ENCODE assay signal across 21 cellular contexts in genomic region chr18:47246027-47246971, GRCh38. TPM values are rescaled to one million over a fixed set of nuclear protein-coding genes. Genes with fewer than 3 reads are reported as not detected.
DNase-seq lines count a peak whose midpoint lies in the region; ATAC-seq lines count a peak whose summit lies in the region.
"Had no signal": no experiment of that assay in that cellular context is flagged by ENCODE, and none has a peak within 500 bp of the region (broad histone marks: within the 10 kb centered on the region; RNA-seq: fewer than 3 reads in every experiment).

No MANE protein-coding gene starts in this region.

- peaks cover 7 to 8% of the 10 kb centered on the region in 2 donors for H3K36me3 Mint-ChIP-seq in activated T-cell treated with anti-CD3 and anti-CD28 coated beads, Interleukin-2, amount 50 U/mL, for 72 hours (ENCODE audit: insufficient read depth in 2 of 2)
- H3K36me3 Mint-ChIP-seq in activated T-cell treated with anti-CD3 and anti-CD28 coated beads, Interleukin-2, amount 50 U/mL, for 4 hours (ENCODE audit: insufficient read depth) = no peaks in the 10 kb centered on the region
- peaks cover 4% of the 10 kb centered on the region for H3K36me3 Mint-ChIP-seq in activated T-helper 2 cell treated with anti-CD3 and anti-CD28 coated beads, Interferon-gamma antibody, Interleukin-2, Interleukin-4, amounts not matched to agents 10 μg/mL and 5 μg/mL and 100 μg/mL, durations not matched to agents 14 hours and 24 hours and 36 hours (ENCODE audit: low read depth)
- peaks cover 0 to 12% of the 10 kb centered on the region in 2 donors for H3K36me3 Mint-ChIP-seq in stimulated activated naive B cell treated with anti-CD40 and anti-IgM and Interleukin-4, amounts not matched to agents 10 μg/mL and 1 μg/mL and 100 μg/mL, for 72 hours
- H3K36me3 Mint-ChIP-seq: CD4-positive, CD25-positive, alpha-beta regulatory T cell had no signal

- H3K27me3 Mint-ChIP-seq in activated T-cell treated with anti-CD3 and anti-CD28 coated beads, Interleukin-2, amount 50 U/mL, for 72 hours (ENCODE audit: low read depth) = peaks cover 77% of the 10 kb centered on the region
- peaks cover 67% of the 10 kb centered on the region for H3K27me3 Mint-ChIP-seq in activated T-cell treated with anti-CD3 and anti-CD28 coated beads, Interleukin-2, amount 50 U/mL, for 4 hours (ENCODE audit: low read depth)
- peaks cover 67% of the 10 kb centered on the region for H3K27me3 Mint-ChIP-seq in activated T-helper 2 cell treated with anti-CD3 and anti-CD28 coated beads, Interferon-gamma antibody, Interleukin-2, Interleukin-4, amounts not matched to agents 10 μg/mL and 5 μg/mL and 100 μg/mL, durations not matched to agents 14 hours and 24 hours and 36 hours (ENCODE audit: low read depth)
- peaks cover 56 to 69% of the 10 kb centered on the region in 2 donors for H3K27me3 Mint-ChIP-seq in stimulated activated naive B cell treated with anti-CD40 and anti-IgM and Interleukin-4, amounts not matched to agents 10 μg/mL and 1 μg/mL and 100 μg/mL, for 72 hours

- no peak for DNase-seq in activated T-cell treated with anti-CD3 and anti-CD28 coated beads, Interleukin-2, amount 50 U/mL, for 72 hours
- DNase-seq in activated T-cell treated with anti-CD3 and anti-CD28 coated beads, Interleukin-2, amount 50 U/mL, for 4 hours = no peak
- DNase-seq in activated T-helper 2 cell treated with anti-CD3 and anti-CD28 coated beads, Interferon-gamma antibody, Interleukin-2, Interleukin-4, amounts not matched to agents 10 μg/mL and 5 μg/mL and 100 μg/mL, durations not matched to agents 14 hours and 24 hours and 36 hours (ENCODE audit: low spot score) = no peak
- no peak for DNase-seq in stimulated activated naive B cell treated with anti-CD40 and anti-IgM and Interleukin-4, amounts not matched to agents 10 μg/mL and 1 μg/mL and 100 μg/mL, for 72 hours
- no peak for DNase-seq in Right ventricle myocardium inferior (ENCODE audit: missing footprints)
- DNase-seq in activated gamma-delta T cell (lab: John Stamatoyannopoulos, UW) = no peak
- DNase-seq: CD4-positive, CD25-positive, alpha-beta regulatory T cell; DMS153; GDM1; heart left ventricle; mesenchymal stem cell; MG63; NCI-H1436 treated with DMSO at 0.1 percent for 48 hours; NCI-H69; OCI-M1; psoas muscle; SHP77 had no signal

- H3K4me3 Mint-ChIP-seq in activated T-cell treated with anti-CD3 and anti-CD28 coated beads, Interleukin-2, amount 50 U/mL, for 72 hours = peak overlapping the region; percentile 13 to 39
- no peak overlapping the region for H3K4me3 Mint-ChIP-seq in activated T-cell treated with anti-CD3 and anti-CD28 coated beads, Interleukin-2, amount 50 U/mL, for 4 hours
- H3K4me3 Mint-ChIP-seq in activated T-helper 2 cell treated with anti-CD3 and anti-CD28 coated beads, Interferon-gamma antibody, Interleukin-2, Interleukin-4, amounts not matched to agents 10 μg/mL and 5 μg/mL and 100 μg/mL, durations not matched to agents 14 hours and 24 hours and 36 hours (ENCODE audit: low read depth) = no peak overlapping the region
- H3K4me3 Mint-ChIP-seq in stimulated activated naive B cell treated with anti-CD40 and anti-IgM and Interleukin-4, amounts not matched to agents 10 μg/mL and 1 μg/mL and 100 μg/mL, for 72 hours = peak overlapping the region in 1 of 2 donors; percentile 6

- H3K9me3 Mint-ChIP-seq in activated T-cell treated with anti-CD3 and anti-CD28 coated beads, Interleukin-2, amount 50 U/mL, for 72 hours = peaks cover 0 to 2% of the 10 kb centered on the region in 2 donors
- H3K9me3 Mint-ChIP-seq in activated T-cell treated with anti-CD3 and anti-CD28 coated beads, Interleukin-2, amount 50 U/mL, for 4 hours = no peaks in the 10 kb centered on the region
- no peaks in the 10 kb centered on the region for H3K9me3 Mint-ChIP-seq in activated T-helper 2 cell treated with anti-CD3 and anti-CD28 coated beads, Interferon-gamma antibody, Interleukin-2, Interleukin-4, amounts not matched to agents 10 μg/mL and 5 μg/mL and 100 μg/mL, durations not matched to agents 14 hours and 24 hours and 36 hours
- H3K9me3 Mint-ChIP-seq in stimulated activated naive B cell treated with anti-CD40 and anti-IgM and Interleukin-4, amounts not matched to agents 10 μg/mL and 1 μg/mL and 100 μg/mL, for 72 hours = peaks cover 0 to 1% of the 10 kb centered on the region in 2 donors

- H3K4me3 ChIP-seq in iPS-11a (ENCODE audit: low read depth, low read length) = peak overlapping the region; percentile 43
- H3K4me3 ChIP-seq: MG63 had no signal

- peak overlapping the region; percentile 20 for H3K27ac Mint-ChIP-seq in activated T-cell treated with anti-CD3 and anti-CD28 coated beads, Interleukin-2, amount 50 U/mL, for 72 hours
- H3K27ac Mint-ChIP-seq in activated T-helper 2 cell treated with anti-CD3 and anti-CD28 coated beads, Interferon-gamma antibody, Interleukin-2, Interleukin-4, amounts not matched to agents 10 μg/mL and 5 μg/mL and 100 μg/mL, durations not matched to agents 14 hours and 24 hours and 36 hours = peak overlapping the region; percentile 28
- H3K27ac Mint-ChIP-seq in stimulated activated naive B cell treated with anti-CD40 and anti-IgM and Interleukin-4, amounts not matched to agents 10 μg/mL and 1 μg/mL and 100 μg/mL, for 72 hours = peak overlapping the region; percentile 31
- H3K27ac Mint-ChIP-seq: CD4-positive, CD25-positive, alpha-beta regulatory T cell had no signal

- no peak for ATAC-seq in activated T-cell treated with anti-CD3 and anti-CD28 coated beads, Interleukin-2, amount 50 U/mL, for 72 hours (replicated peaks in 1 of 2)
- no peak for ATAC-seq in activated T-cell treated with anti-CD3 and anti-CD28 coated beads, Interleukin-2, amount 50 U/mL, for 4 hours
- ATAC-seq in stimulated activated naive B cell treated with anti-CD40 and anti-IgM and Interleukin-4, amounts not matched to agents 10 μg/mL and 1 μg/mL and 100 μg/mL, for 72 hours (replicated peaks) = no peak
- ATAC-seq in Right ventricle myocardium inferior (no peak), HG02798 (IDR thresholded peaks at IDR 0.05; ENCODE audit: poor library complexity, unreplicated experiment) (no peak)
- ATAC-seq: heart left ventricle, psoas muscle had no signal

- intact Hi-C loops in activated T-helper 2 cell treated with anti-CD3 and anti-CD28 coated beads, Interferon-gamma antibody, Interleukin-2, Interleukin-4, amounts not matched to agents 10 μg/mL and 5 μg/mL and 100 μg/mL, durations not matched to agents 14 hours and 24 hours and 36 hours (cut with micrococcal nuclease) = no loop called here
- intact Hi-C loops in Right ventricle myocardium inferior (cut with DNase I) = no loop called here

- peaks cover 16% of the 10 kb centered on the region for H3K4me1 Mint-ChIP-seq in activated T-cell treated with anti-CD3 and anti-CD28 coated beads, Interleukin-2, amount 50 U/mL, for 72 hours (ENCODE audit: low read depth)
- peaks cover 6% of the 10 kb centered on the region for H3K4me1 Mint-ChIP-seq in activated T-cell treated with anti-CD3 and anti-CD28 coated beads, Interleukin-2, amount 50 U/mL, for 4 hours (ENCODE audit: low read depth)
- no peaks in the 10 kb centered on the region for H3K4me1 Mint-ChIP-seq in activated T-helper 2 cell treated with anti-CD3 and anti-CD28 coated beads, Interferon-gamma antibody, Interleukin-2, Interleukin-4, amounts not matched to agents 10 μg/mL and 5 μg/mL and 100 μg/mL, durations not matched to agents 14 hours and 24 hours and 36 hours (ENCODE audit: low read depth)
- H3K4me1 Mint-ChIP-seq in stimulated activated naive B cell treated with anti-CD40 and anti-IgM and Interleukin-4, amounts not matched to agents 10 μg/mL and 1 μg/mL and 100 μg/mL, for 72 hours = peaks cover 9% of the 10 kb centered on the region in 2 donors

RNA-seq across cellular contexts. Expression of gene SKOR2, which starts 5.2 kb away (rescaled TPM):
- total RNA-seq in activated T-cell treated with anti-CD3 and anti-CD28 coated beads, Interleukin-2, amount 50 U/mL, for 72 hours = under 1 TPM; 0.30 to 0.70 TPM
- not detected for total RNA-seq in activated T-cell treated with anti-CD3 and anti-CD28 coated beads, Interleukin-2, amount 50 U/mL, for 4 hours
- total RNA-seq in activated T-helper 2 cell treated with anti-CD3 and anti-CD28 coated beads, Interferon-gamma antibody, Interleukin-2, Interleukin-4, amounts not matched to agents 10 μg/mL and 5 μg/mL and 100 μg/mL, durations not matched to agents 14 hours and 24 hours and 36 hours = not detected in 2 replicates
- not detected for total RNA-seq in Right ventricle myocardium inferior
- total RNA-seq: CD4-positive, CD25-positive, alpha-beta regulatory T cell; heart left ventricle; psoas muscle; T-helper 1 cell treated with Interleukin-12 subunit alpha and Interleukin-12 subunit beta and Interleukin-4 antibody, amounts not matched to agents 30 ng/mL and 1 ng/mL, for 36 hours; temporal lobe had no signal

Comparison
In these comparisons a context has a peak if more than half of its experiments do, and no peak if none do; other contexts are left out.
1. H3K4me3 Mint-ChIP-seq: peak in activated T-cell treated with anti-CD3 and anti-CD28 coated beads, Interleukin-2, amount 50 U/mL, for 72 hours (2 of 2); none in activated T-cell treated with anti-CD3 and anti-CD28 coated beads, Interleukin-2, amount 50 U/mL, for 4 hours (single experiment) and activated T-helper 2 cell treated with anti-CD3 and anti-CD28 coated beads, Interferon-gamma antibody, Interleukin-2, Interleukin-4, amounts not matched to agents 10 μg/mL and 5 μg/mL and 100 μg/mL, durations not matched to agents 14 hours and 24 hours and 36 hours (single experiment).
2. Peak in every context shown above with its lines, with median percentiles within 50 percentile points of each other: H3K27ac Mint-ChIP-seq.